In genomic region chr11:59783632-59784090, GRCh38 we compare ENCODE assay signal across 22 cellular contexts. TPM values are rescaled to one million over a fixed set of nuclear protein-coding genes. Genes with fewer than 3 reads are reported as not detected.
DNase-seq lines count a peak whose midpoint lies in the region; ATAC-seq lines count a peak whose summit lies in the region.
"Had no signal": no experiment of that assay in that cellular context is flagged by ENCODE, and none has a peak within 500 bp of the region (broad histone marks: within the 10 kb centered on the region; RNA-seq: fewer than 3 reads in every experiment).

No MANE protein-coding gene starts in this region.

- H3K27me3 ChIP-seq in mesendoderm (ENCODE audit: insufficient read depth, low read length, poor library complexity), result no peaks in the 10 kb centered on the region
- H3K27me3 ChIP-seq: BLaER1 had no signal

- no CpG with 5 or more reads among the region's 4 CpGs for WGBS in mesendoderm (ENCODE audit: extremely low coverage, insufficient coverage, low lambda C conversion rate)

- H4K5ac ChIP-seq in mesendoderm (ENCODE audit: low read length), result no peak overlapping the region

- no peaks in the 10 kb centered on the region for H3K36me3 ChIP-seq in mesendoderm (ENCODE audit: control insufficient read depth, insufficient read depth, low read length)

- H3K79me1 ChIP-seq in mesendoderm (ENCODE audit: low read length), result peaks cover 6% of the 10 kb centered on the region

- CTCF ChIA-PET in activated CD8-positive, alpha-beta memory T cell treated with anti-CD3 and anti-CD28 coated beads, Interleukin-2, amount 10 ng/mL, durations not matched to agents 7 days and 5 days (lab: Charles Lee), result interaction anchor here (0.8 to 3.9 kb wide), 7 partner anchors 12 to 31 kb away, joined by 3 to 17 read pairs (median 8); partner anchors contain the start of genes MRPL16 and STX3

- no peak overlapping the region for H2AK5ac ChIP-seq in mesendoderm (ENCODE audit: low read length)

- peak overlapping the region; percentile 0 for H3K4me3 Mint-ChIP-seq in activated CD8-positive, alpha-beta memory T cell treated with anti-CD3 and anti-CD28 coated beads, Interleukin-2, amount 10 ng/mL, durations not matched to agents 7 days and 5 days
- H3K4me3 Mint-ChIP-seq in T-helper 2 cell treated with Interferon-gamma antibody and Interleukin-4, amounts not matched to agents 5 μg/mL and 100 μg/mL, for 36 hours, result peak overlapping the region; percentile 13
- no peak overlapping the region for H3K4me3 Mint-ChIP-seq in activated naive CD8-positive, alpha-beta T cell treated with anti-CD3 and anti-CD28 coated beads for 36 hours
- H3K4me3 Mint-ChIP-seq in stimulated activated effector memory CD8-positive, alpha-beta T cell treated with anti-CD3 and anti-CD28 coated beads, Interleukin-12 subunit alpha, Interleukin-12 subunit beta, amount 100 ng/mL, for 72 hours, result peak overlapping the region; percentile 25
- H3K4me3 Mint-ChIP-seq: HFFc6 had no signal

- no peak overlapping the region for H3K23ac ChIP-seq in mesendoderm (ENCODE audit: low read length)

- peak; percentile 68 for DNase-seq in activated CD8-positive, alpha-beta memory T cell treated with anti-CD3 and anti-CD28 coated beads, Interleukin-2, amount 10 ng/mL, durations not matched to agents 7 days and 5 days
- no peak for DNase-seq in activated CD8-positive, alpha-beta memory T cell treated with anti-CD3 and anti-CD28 coated beads for 24 hours
- DNase-seq in T-helper 2 cell treated with Interferon-gamma antibody and Interleukin-4, amounts not matched to agents 5 μg/mL and 100 μg/mL, for 36 hours (ENCODE audit: low spot score), result peak; percentile 8
- DNase-seq in activated naive CD8-positive, alpha-beta T cell treated with anti-CD3 and anti-CD28 coated beads for 36 hours, result peak; percentile 26
- peak in 1 of 2 donors; percentile 62 for DNase-seq in stimulated activated effector memory CD8-positive, alpha-beta T cell treated with anti-CD3 and anti-CD28 coated beads, Interleukin-12 subunit alpha, Interleukin-12 subunit beta, amount 100 ng/mL, for 72 hours (ENCODE audit: low spot score in 2 of 2)
- no peak for DNase-seq in mesendoderm
- DNase-seq: CD8-positive, alpha-beta memory T cell; DMS79; H7; HFFc6; IMR-90; NCI-H1417; NCI-H187; NCI-H2227 treated with DMSO at 0.1 percent for 48 hours; NCI-H510A treated with DMSO at 0.1 percent for 48 hours; NCI-H82; PC-9; SIG-M5 had no signal

- H3K27me3 Mint-ChIP-seq in activated CD8-positive, alpha-beta memory T cell treated with anti-CD3 and anti-CD28 coated beads, Interleukin-2, amount 10 ng/mL, durations not matched to agents 7 days and 5 days, result no peaks in the 10 kb centered on the region
- H3K27me3 Mint-ChIP-seq in T-helper 2 cell treated with Interferon-gamma antibody and Interleukin-4, amounts not matched to agents 5 μg/mL and 100 μg/mL, for 36 hours (ENCODE audit: low read depth), result no peaks in the 10 kb centered on the region
- no peaks in the 10 kb centered on the region for H3K27me3 Mint-ChIP-seq in activated naive CD8-positive, alpha-beta T cell treated with anti-CD3 and anti-CD28 coated beads for 36 hours

- H3K56ac ChIP-seq in mesendoderm (ENCODE audit: low read length), result no peak overlapping the region

- peaks cover 13% of the 10 kb centered on the region for H3K9me3 Mint-ChIP-seq in activated CD8-positive, alpha-beta memory T cell treated with anti-CD3 and anti-CD28 coated beads, Interleukin-2, amount 10 ng/mL, durations not matched to agents 7 days and 5 days (ENCODE audit: low read depth)
- peaks cover 16% of the 10 kb centered on the region for H3K9me3 Mint-ChIP-seq in T-helper 2 cell treated with Interferon-gamma antibody and Interleukin-4, amounts not matched to agents 5 μg/mL and 100 μg/mL, for 36 hours
- no peaks in the 10 kb centered on the region for H3K9me3 Mint-ChIP-seq in activated naive CD8-positive, alpha-beta T cell treated with anti-CD3 and anti-CD28 coated beads for 36 hours
- peaks cover 4% of the 10 kb centered on the region for H3K9me3 Mint-ChIP-seq in stimulated activated effector memory CD8-positive, alpha-beta T cell treated with anti-CD3 and anti-CD28 coated beads, Interleukin-12 subunit alpha, Interleukin-12 subunit beta, amount 100 ng/mL, for 72 hours
- H3K9me3 Mint-ChIP-seq: CD8-positive, alpha-beta memory T cell; HFFc6 had no signal

- H3K4me1 ChIP-seq in mesendoderm (ENCODE audit: control insufficient read depth, low read depth, low read length), result no peaks in the 10 kb centered on the region

- peaks cover 79% of the 10 kb centered on the region for H3K4me1 Mint-ChIP-seq in activated CD8-positive, alpha-beta memory T cell treated with anti-CD3 and anti-CD28 coated beads, Interleukin-2, amount 10 ng/mL, durations not matched to agents 7 days and 5 days
- peaks cover 45% of the 10 kb centered on the region for H3K4me1 Mint-ChIP-seq in T-helper 2 cell treated with Interferon-gamma antibody and Interleukin-4, amounts not matched to agents 5 μg/mL and 100 μg/mL, for 36 hours (ENCODE audit: low read depth)
- H3K4me1 Mint-ChIP-seq in activated naive CD8-positive, alpha-beta T cell treated with anti-CD3 and anti-CD28 coated beads for 36 hours, result peaks cover 11% of the 10 kb centered on the region
- H3K4me1 Mint-ChIP-seq in stimulated activated effector memory CD8-positive, alpha-beta T cell treated with anti-CD3 and anti-CD28 coated beads, Interleukin-12 subunit alpha, Interleukin-12 subunit beta, amount 100 ng/mL, for 72 hours, result peaks cover 59% of the 10 kb centered on the region

- H3K27ac ChIP-seq in mesendoderm (ENCODE audit: low read depth, low read length), result no peak overlapping the region
- H3K27ac ChIP-seq: BLaER1, PC-9, RWPE1 had no signal

- H3K4ac ChIP-seq in mesendoderm (ENCODE audit: low read depth, low read length), result no peak overlapping the region

- ATAC-seq in activated CD8-positive, alpha-beta memory T cell treated with anti-CD3 and anti-CD28 coated beads, Interleukin-2, amount 10 ng/mL, durations not matched to agents 7 days and 5 days, result peak; percentile 79
- ATAC-seq in stimulated activated effector memory CD8-positive, alpha-beta T cell treated with anti-CD3 and anti-CD28 coated beads, Interleukin-12 subunit alpha, Interleukin-12 subunit beta, amount 100 ng/mL, for 72 hours, result peak; percentile 84
- no peak for ATAC-seq in HG02938 (IDR thresholded peaks at IDR 0.05; ENCODE audit: unreplicated experiment)
- ATAC-seq in HG02885 (IDR thresholded peaks at IDR 0.05; ENCODE audit: poor library complexity, unreplicated experiment), result no peak

- H3K4me3 ChIP-seq in mesendoderm (ENCODE audit: low read length), result no peak overlapping the region
- H3K4me3 ChIP-seq: BLaER1, PC-9 had no signal

- peaks cover 84% of the 10 kb centered on the region for H3K36me3 Mint-ChIP-seq in activated CD8-positive, alpha-beta memory T cell treated with anti-CD3 and anti-CD28 coated beads, Interleukin-2, amount 10 ng/mL, durations not matched to agents 7 days and 5 days
- H3K36me3 Mint-ChIP-seq in T-helper 2 cell treated with Interferon-gamma antibody and Interleukin-4, amounts not matched to agents 5 μg/mL and 100 μg/mL, for 36 hours (ENCODE audit: low read depth), result peaks cover 59% of the 10 kb centered on the region
- H3K36me3 Mint-ChIP-seq in activated naive CD8-positive, alpha-beta T cell treated with anti-CD3 and anti-CD28 coated beads for 36 hours, result peaks cover 6% of the 10 kb centered on the region
- peaks cover 12% of the 10 kb centered on the region for H3K36me3 Mint-ChIP-seq in stimulated activated effector memory CD8-positive, alpha-beta T cell treated with anti-CD3 and anti-CD28 coated beads, Interleukin-12 subunit alpha, Interleukin-12 subunit beta, amount 100 ng/mL, for 72 hours

- H2BK5ac ChIP-seq in mesendoderm (ENCODE audit: low read length), result no peak overlapping the region

- H3K79me2 ChIP-seq in mesendoderm (ENCODE audit: control insufficient read depth, insufficient read depth, low read length), result no peaks in the 10 kb centered on the region

- H3K18ac ChIP-seq in mesendoderm (ENCODE audit: low read length), result no peak overlapping the region

- H2BK15ac ChIP-seq in mesendoderm (replicated peaks; ENCODE audit: low read depth), result no peak overlapping the region

- H4K8ac ChIP-seq in mesendoderm (ENCODE audit: low read depth, low read length), result no peak overlapping the region

- no peak overlapping the region for H3K9ac ChIP-seq in mesendoderm (ENCODE audit: low read length)
- H3K9ac ChIP-seq: BLaER1 had no signal

- peak overlapping the region; percentile 78 for H3K27ac Mint-ChIP-seq in activated CD8-positive, alpha-beta memory T cell treated with anti-CD3 and anti-CD28 coated beads, Interleukin-2, amount 10 ng/mL, durations not matched to agents 7 days and 5 days
- peak overlapping the region; percentile 62 for H3K27ac Mint-ChIP-seq in T-helper 2 cell treated with Interferon-gamma antibody and Interleukin-4, amounts not matched to agents 5 μg/mL and 100 μg/mL, for 36 hours
- H3K27ac Mint-ChIP-seq in activated naive CD8-positive, alpha-beta T cell treated with anti-CD3 and anti-CD28 coated beads for 36 hours, result peak overlapping the region; percentile 11
- H3K27ac Mint-ChIP-seq in stimulated activated effector memory CD8-positive, alpha-beta T cell treated with anti-CD3 and anti-CD28 coated beads, Interleukin-12 subunit alpha, Interleukin-12 subunit beta, amount 100 ng/mL, for 72 hours, result peak overlapping the region; percentile 50
- H3K27ac Mint-ChIP-seq: HFFc6 had no signal

- H2BK120ac ChIP-seq in mesendoderm (ENCODE audit: low read depth, low read length), result no peak overlapping the region

- no peak overlapping the region for H3K4me2 ChIP-seq in mesendoderm (ENCODE audit: low read length)
- H3K4me2 ChIP-seq: BLaER1, PC-9 had no signal

RNA-seq across cellular contexts. Expression of gene MRPL16, which starts 26.9 kb away (rescaled TPM):
- total RNA-seq in activated CD8-positive, alpha-beta memory T cell treated with anti-CD3 and anti-CD28 coated beads, Interleukin-2, amount 10 ng/mL, durations not matched to agents 7 days and 5 days, result 100 to 1,000 TPM in 1 of 2 experiments, 10 to 100 TPM in 1; 76.5 to 102 TPM
- total RNA-seq in activated naive CD8-positive, alpha-beta T cell treated with anti-CD3 and anti-CD28 coated beads for 36 hours, result 100 to 1,000 TPM; 104 to 105 TPM
- polyA plus RNA-seq in mesendoderm (2013, experiment 1 of 2), result 107 TPM
- polyA plus RNA-seq in mesendoderm (2013, experiment 2 of 2), result 107 TPM

RNA-seq across cellular contexts. Expression of gene STX3, which starts 28.5 kb away (rescaled TPM):
- total RNA-seq in activated CD8-positive, alpha-beta memory T cell treated with anti-CD3 and anti-CD28 coated beads, Interleukin-2, amount 10 ng/mL, durations not matched to agents 7 days and 5 days, result 10 to 100 TPM; 76.1 to 82.2 TPM
- total RNA-seq in activated naive CD8-positive, alpha-beta T cell treated with anti-CD3 and anti-CD28 coated beads for 36 hours, result 1 to 10 TPM; 7.3 to 8.0 TPM
- polyA plus RNA-seq in mesendoderm (2013, experiment 1 of 2), result 36.8 TPM
- 38.1 TPM for polyA plus RNA-seq in mesendoderm (2013, experiment 2 of 2)

Comparison
In these comparisons a context has a peak if more than half of its experiments do, and no peak if none do; other contexts are left out.
1. DNase-seq: peak in activated CD8-positive, alpha-beta memory T cell treated with anti-CD3 and anti-CD28 coated beads, Interleukin-2, amount 10 ng/mL, durations not matched to agents 7 days and 5 days (single experiment), T-helper 2 cell treated with Interferon-gamma antibody and Interleukin-4, amounts not matched to agents 5 μg/mL and 100 μg/mL, for 36 hours (single experiment) and activated naive CD8-positive, alpha-beta T cell treated with anti-CD3 and anti-CD28 coated beads for 36 hours (single experiment); none in activated CD8-positive, alpha-beta memory T cell treated with anti-CD3 and anti-CD28 coated beads for 24 hours (single experiment) and mesendoderm (single experiment).
2. ATAC-seq: peak in activated CD8-positive, alpha-beta memory T cell treated with anti-CD3 and anti-CD28 coated beads, Interleukin-2, amount 10 ng/mL, durations not matched to agents 7 days and 5 days (single experiment) and stimulated activated effector memory CD8-positive, alpha-beta T cell treated with anti-CD3 and anti-CD28 coated beads, Interleukin-12 subunit alpha, Interleukin-12 subunit beta, amount 100 ng/mL, for 72 hours (single experiment); none in HG02938 (single experiment) and HG02885 (single experiment).
3. H3K27ac Mint-ChIP-seq: peak in every context shown above with its lines; median percentile 78 in activated CD8-positive, alpha-beta memory T cell treated with anti-CD3 and anti-CD28 coated beads, Interleukin-2, amount 10 ng/mL, durations not matched to agents 7 days and 5 days; 62 in T-helper 2 cell treated with Interferon-gamma antibody and Interleukin-4, amounts not matched to agents 5 μg/mL and 100 μg/mL, for 36 hours; 50 in stimulated activated effector memory CD8-positive, alpha-beta T cell treated with anti-CD3 and anti-CD28 coated beads, Interleukin-12 subunit alpha, Interleukin-12 subunit beta, amount 100 ng/mL, for 72 hours; 11 in activated naive CD8-positive, alpha-beta T cell treated with anti-CD3 and anti-CD28 coated beads for 36 hours.
4. RNA of gene STX3, which starts 28.5 kb away (total RNA-seq): 76.1 to 82.2 TPM in activated CD8-positive, alpha-beta memory T cell treated with anti-CD3 and anti-CD28 coated beads, Interleukin-2, amount 10 ng/mL, durations not matched to agents 7 days and 5 days; 7.3 to 8.0 TPM in activated naive CD8-positive, alpha-beta T cell treated with anti-CD3 and anti-CD28 coated beads for 36 hours; every median in the first group is over 4 times any median in the second.